In genomic region chr6:57048577-57048976, GRCh38 we compare ENCODE assay signal across 1 cellular context.
TF ChIP-seq lines count a peak whose summit lies in the region.

No MANE protein-coding gene starts in this region.

TF ChIP-seq in GM23338, 12 proteins besides CTCF, POLR2A, EP300 and RAD21 (continued from another document):
- TF ChIP-seq REST (IDR thresholded peaks at IDR 0.05; ENCODE audit: unreplicated experiment), result no peak
- TF ChIP-seq ZNF462 (CRISPR knock-in tag; IDR thresholded peaks at IDR 0.05), result no peak
- no peak for TF ChIP-seq JUNB (IDR thresholded peaks at IDR 0.05; ENCODE audit: unreplicated experiment)
- TF ChIP-seq EZH2 (IDR thresholded peaks at IDR 0.05; ENCODE audit: low read depth, unreplicated experiment), result no peak
- TF ChIP-seq STAT1 (IDR thresholded peaks at IDR 0.05; ENCODE audit: unreplicated experiment), result no peak
